ENCODE assay signal across 25 cellular contexts in the genomic region with DNA sequence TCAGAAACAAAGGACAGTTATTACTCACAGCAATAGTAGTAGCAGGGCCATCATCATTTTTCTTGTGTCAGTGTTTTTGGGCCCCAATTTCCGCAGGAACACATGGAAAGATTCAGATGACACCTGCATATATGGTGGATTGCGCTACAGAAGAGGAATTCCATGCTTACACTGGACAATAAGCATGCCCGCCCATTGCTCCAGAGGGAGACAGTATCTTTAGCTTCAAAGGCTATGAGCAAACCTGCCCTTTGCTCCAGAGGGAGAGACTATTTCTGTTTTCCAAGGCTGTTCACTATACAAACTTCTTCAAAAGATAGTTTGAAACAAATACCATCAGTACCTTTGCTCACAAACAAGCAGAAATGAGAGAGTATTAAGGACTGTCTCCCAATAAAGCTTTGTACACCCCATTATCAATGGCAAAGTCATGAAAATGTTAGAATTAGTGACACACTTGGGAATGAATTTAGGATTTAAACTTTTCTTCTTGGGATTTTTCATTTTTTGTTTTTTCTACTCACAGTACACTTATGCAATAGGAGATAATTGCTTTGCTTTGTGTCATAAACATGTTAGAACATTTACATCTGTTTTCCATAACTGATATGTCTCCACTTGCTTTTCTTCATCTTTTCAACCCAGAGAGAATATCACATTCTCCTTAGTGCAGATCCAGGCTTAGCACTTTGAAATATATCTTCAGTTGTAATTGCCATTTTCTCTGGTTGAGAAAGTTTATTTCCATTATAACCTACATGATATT.
"Had no signal": no experiment of that assay in that cellular context is flagged by ENCODE, and none has a peak within 500 bp of the region (broad histone marks: within the 10 kb centered on the region; RNA-seq: fewer than 3 reads in every experiment).

No MANE protein-coding gene starts in this region.

- DNase-seq: islet precursor cell; left ventricle myocardium inferior; mesendoderm; naive B cell; natural killer cell; nephron progenitor cell; occipital lobe; psoas muscle; sigmoid colon; small intestine; spleen; stimulated activated CD4-positive, alpha-beta T cell treated with anti-CD3 and anti-CD28 coated beads, Interleukin-4, amount 100 ng/mL, for 24 hours; stimulated activated naive CD4-positive, alpha-beta T cell; tibial artery; trophoblast cell; upper lobe of right lung had no signal

- H3K4me1 ChIP-seq: left ventricle myocardium inferior, parathyroid adenoma, psoas muscle, right atrium auricular region, spleen, tibial artery, upper lobe of right lung had no signal

- H3K27me3 ChIP-seq: neural progenitor cell, neutrophil, right atrium auricular region, sigmoid colon, spleen, suprapubic skin, tibial artery, upper lobe of right lung had no signal

- H3K9ac ChIP-seq: neural progenitor cell, parathyroid adenoma had no signal

- H3K4me2 ChIP-seq: neural progenitor cell had no signal

- FAIRE-seq: small intestine, urothelium cell line had no signal

- H3K9me3 ChIP-seq: left ventricle myocardium inferior, neutrophil, psoas muscle, right atrium auricular region, sigmoid colon, suprapubic skin, thoracic aorta, tibial artery, upper lobe of right lung had no signal

- H3K27ac ChIP-seq: left ventricle myocardium inferior, neural progenitor cell, neutrophil, parathyroid adenoma, psoas muscle, right atrium auricular region, sigmoid colon, spleen, suprapubic skin, thoracic aorta, tibial artery, upper lobe of right lung had no signal

- H3K4me3 ChIP-seq: left ventricle myocardium inferior, lung, neural progenitor cell, psoas muscle, right atrium auricular region, sigmoid colon, spleen, suprapubic skin, thoracic aorta, tibial artery, upper lobe of right lung had no signal

- H3K36me3 ChIP-seq: left ventricle myocardium inferior, neural progenitor cell, neutrophil, right atrium auricular region, sigmoid colon, spleen, suprapubic skin, thoracic aorta, tibial artery, upper lobe of right lung had no signal

- ATAC-seq: natural killer cell; psoas muscle; stimulated activated effector memory CD8-positive, alpha-beta T cell treated with anti-CD3 and anti-CD28 coated beads, Interleukin-12 subunit alpha, Interleukin-12 subunit beta, amount 100 ng/mL, for 72 hours; upper lobe of right lung had no signal

- H3K79me2 ChIP-seq: parathyroid adenoma had no signal

- H2AFZ ChIP-seq: neural progenitor cell, parathyroid adenoma had no signal
